Comparison of ENCODE assay signal across 1 cellular context in the genomic region with DNA sequence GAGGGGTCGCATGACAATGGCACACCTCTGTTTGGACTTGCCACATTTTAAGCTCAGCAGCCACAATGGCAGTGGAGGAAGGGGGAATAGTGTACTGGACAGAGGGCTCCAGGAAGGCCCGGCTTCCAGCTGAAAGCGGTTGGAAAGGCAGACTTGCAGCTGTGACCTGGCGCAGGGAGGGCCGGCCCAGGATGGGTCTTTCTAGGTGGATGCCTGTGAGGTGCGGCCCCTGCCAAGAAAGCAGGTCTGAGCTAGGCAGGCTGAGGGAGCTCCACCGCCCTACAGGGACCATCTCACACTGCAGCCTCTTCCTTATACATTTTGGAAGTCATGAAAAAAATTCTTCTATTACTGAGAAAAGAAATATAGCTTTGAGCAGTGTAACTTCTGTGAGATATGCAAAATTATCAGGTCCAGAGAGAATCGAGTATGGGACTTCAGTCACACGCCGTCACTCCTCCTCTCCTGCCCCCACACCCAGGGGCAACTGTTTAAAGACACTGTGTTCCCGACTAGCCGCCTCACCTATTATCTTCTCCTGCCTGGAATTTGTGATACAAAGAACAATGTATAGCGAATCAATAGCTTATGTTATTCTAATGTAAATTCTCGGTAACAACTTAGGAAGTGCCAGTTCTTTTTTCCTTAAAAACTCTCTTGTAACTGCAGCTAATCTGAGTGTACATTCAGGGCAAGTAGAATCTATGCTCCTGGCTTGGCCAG.
TF ChIP-seq lines count a peak whose summit lies in the region.

No MANE protein-coding gene starts in this region.

TF ChIP-seq in GM23338, 12 proteins besides CTCF, POLR2A, EP300 and RAD21 (continued from another document):
- TF ChIP-seq, protein P1, sequence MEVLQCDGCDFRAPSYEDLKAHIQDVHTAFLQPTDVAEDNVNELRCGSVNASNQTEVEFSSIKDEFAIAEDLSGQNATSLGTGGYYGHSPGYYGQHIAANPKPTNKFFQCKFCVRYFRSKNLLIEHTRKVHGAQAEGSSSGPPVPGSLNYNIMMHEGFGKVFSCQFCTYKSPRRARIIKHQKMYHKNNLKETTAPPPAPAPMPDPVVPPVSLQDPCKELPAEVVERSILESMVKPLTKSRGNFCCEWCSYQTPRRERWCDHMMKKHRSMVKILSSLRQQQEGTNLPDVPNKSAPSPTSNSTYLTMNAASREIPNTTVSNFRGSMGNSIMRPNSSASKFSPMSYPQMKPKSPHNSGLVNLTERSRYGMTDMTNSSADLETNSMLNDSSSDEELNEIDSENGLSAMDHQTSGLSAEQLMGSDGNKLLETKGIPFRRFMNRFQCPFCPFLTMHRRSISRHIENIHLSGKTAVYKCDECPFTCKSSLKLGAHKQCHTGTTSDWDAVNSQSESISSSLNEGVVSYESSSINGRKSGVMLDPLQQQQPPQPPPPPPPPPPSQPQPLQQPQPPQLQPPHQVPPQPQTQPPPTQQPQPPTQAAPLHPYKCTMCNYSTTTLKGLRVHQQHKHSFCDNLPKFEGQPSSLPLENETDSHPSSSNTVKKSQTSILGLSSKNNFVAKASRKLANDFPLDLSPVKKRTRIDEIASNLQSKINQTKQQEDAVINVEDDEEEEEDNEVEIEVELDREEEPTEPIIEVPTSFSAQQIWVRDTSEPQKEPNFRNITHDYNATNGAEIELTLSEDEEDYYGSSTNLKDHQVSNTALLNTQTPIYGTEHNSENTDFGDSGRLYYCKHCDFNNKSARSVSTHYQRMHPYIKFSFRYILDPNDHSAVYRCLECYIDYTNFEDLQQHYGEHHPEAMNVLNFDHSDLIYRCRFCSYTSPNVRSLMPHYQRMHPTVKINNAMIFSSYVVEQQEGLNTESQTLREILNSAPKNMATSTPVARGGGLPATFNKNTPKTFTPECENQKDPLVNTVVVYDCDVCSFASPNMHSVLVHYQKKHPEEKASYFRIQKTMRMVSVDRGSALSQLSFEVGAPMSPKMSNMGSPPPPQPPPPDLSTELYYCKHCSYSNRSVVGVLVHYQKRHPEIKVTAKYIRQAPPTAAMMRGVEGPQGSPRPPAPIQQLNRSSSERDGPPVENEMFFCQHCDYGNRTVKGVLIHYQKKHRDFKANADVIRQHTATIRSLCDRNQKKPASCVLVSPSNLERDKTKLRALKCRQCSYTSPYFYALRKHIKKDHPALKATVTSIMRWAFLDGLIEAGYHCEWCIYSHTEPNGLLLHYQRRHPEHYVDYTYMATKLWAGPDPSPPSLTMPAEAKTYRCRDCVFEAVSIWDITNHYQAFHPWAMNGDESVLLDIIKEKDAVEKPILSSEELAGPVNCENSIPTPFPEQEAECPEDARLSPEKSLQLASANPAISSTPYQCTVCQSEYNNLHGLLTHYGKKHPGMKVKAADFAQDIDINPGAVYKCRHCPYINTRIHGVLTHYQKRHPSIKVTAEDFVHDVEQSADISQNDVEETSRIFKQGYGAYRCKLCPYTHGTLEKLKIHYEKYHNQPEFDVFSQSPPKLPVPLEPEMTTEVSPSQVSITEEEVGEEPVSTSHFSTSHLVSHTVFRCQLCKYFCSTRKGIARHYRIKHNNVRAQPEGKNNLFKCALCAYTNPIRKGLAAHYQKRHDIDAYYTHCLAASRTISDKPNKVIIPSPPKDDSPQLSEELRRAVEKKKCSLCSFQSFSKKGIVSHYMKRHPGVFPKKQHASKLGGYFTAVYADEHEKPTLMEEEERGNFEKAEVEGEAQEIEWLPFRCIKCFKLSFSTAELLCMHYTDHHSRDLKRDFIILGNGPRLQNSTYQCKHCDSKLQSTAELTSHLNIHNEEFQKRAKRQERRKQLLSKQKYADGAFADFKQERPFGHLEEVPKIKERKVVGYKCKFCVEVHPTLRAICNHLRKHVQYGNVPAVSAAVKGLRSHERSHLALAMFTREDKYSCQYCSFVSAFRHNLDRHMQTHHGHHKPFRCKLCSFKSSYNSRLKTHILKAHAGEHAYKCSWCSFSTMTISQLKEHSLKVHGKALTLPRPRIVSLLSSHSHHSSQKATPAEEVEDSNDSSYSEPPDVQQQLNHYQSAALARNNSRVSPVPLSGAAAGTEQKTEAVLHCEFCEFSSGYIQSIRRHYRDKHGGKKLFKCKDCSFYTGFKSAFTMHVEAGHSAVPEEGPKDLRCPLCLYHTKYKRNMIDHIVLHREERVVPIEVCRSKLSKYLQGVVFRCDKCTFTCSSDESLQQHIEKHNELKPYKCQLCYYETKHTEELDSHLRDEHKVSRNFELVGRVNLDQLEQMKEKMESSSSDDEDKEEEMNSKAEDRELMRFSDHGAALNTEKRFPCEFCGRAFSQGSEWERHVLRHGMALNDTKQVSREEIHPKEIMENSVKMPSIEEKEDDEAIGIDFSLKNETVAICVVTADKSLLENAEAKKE (CRISPR knock-in tag; IDR thresholded peaks at IDR 0.05), result no peak
- TF ChIP-seq ZNF114 (CRISPR knock-in tag; IDR thresholded peaks at IDR 0.05) (no peak), NANOG (IDR thresholded peaks at IDR 0.05; ENCODE audit: borderline replicate concordance) (no peak), CREB1 (CRISPR knock-in tag; IDR thresholded peaks at IDR 0.05; ENCODE audit: low read depth) (no peak), STAT1 (IDR thresholded peaks at IDR 0.05; ENCODE audit: unreplicated experiment) (no peak), ZNF331 (CRISPR knock-in tag; IDR thresholded peaks at IDR 0.05; ENCODE audit: low read depth) (no peak)
